ENCODE assay signal across 8 cellular contexts in the genomic region with DNA sequence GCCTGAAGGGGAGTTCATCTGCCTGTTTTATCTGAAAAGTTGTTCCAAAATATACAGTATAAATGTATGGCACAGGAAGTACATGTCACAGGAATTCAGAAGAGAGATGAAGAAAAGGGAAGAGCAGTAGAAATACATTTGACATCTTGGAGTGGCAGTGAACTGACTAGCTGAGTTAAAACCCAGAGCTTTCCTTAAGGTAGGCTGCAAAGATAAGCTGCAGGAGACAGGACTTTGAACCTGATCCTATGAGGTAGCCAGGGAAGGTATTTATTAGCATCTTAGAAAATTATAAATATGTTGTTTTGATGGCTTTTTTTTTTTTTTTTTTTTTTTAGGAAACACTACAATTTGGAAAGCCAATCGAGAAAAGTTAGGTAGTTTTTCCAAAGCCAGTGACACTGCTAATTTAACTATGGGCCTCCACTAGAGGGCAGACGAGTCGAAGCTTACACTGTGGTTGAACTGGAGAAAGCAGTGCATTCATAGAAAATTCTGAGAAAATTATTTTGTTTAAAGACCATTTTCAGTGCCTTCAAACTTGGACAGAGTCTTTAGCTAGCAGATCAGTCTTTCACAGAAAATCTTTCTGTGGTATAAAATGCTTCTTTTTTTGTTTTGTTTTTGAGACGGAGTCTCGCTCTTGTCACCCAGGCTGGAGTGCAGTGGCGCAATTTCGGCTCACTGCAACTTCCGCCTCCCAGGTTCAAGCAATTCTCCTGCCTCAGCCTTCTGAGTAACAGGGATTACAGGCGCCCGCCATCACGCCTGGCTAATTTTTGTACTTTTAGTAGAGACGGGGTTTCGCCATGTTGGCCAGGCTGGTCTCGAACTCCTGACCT.
A peak's percentile ranks its signal among the peaks of the same experiment; 100 is the strongest.
DNase-seq lines count a peak whose midpoint lies in the region; ATAC-seq lines count a peak whose summit lies in the region.

No MANE protein-coding gene starts in this region.

- ATAC-seq in HG02840 (IDR thresholded peaks at IDR 0.05; ENCODE audit: low FRiP score, unreplicated experiment), result no peak

- DNase-seq in NCI-H524 (lab: John Stamatoyannopoulos, UW) (peak; percentile 31 to 68), NCI-H524 treated with DMSO at 0.1 percent for 48 hours (lab: John Stamatoyannopoulos, UW) (no peak), NCI-H2171 (lab: John Stamatoyannopoulos, UW) (peak; percentile 32), cerebellum (ENCODE audit: low spot score) (peak; percentile 65), kidney tubule cell (ENCODE audit: low spot score) (peak; percentile 66)
- DNase-seq in activated CD4-positive, alpha-beta T cell treated with anti-CD3 and anti-CD28 coated beads for 1 hour, result peak; percentile 48
- DNase-seq in stimulated activated CD4-positive, alpha-beta T cell treated with anti-CD3 and anti-CD28 coated beads, Interleukin-2, amount 100 ng/mL, for 48 hours, result peak; percentile 63 to 69
